ENCODE assay signal across 18 cellular contexts in the genomic region with DNA sequence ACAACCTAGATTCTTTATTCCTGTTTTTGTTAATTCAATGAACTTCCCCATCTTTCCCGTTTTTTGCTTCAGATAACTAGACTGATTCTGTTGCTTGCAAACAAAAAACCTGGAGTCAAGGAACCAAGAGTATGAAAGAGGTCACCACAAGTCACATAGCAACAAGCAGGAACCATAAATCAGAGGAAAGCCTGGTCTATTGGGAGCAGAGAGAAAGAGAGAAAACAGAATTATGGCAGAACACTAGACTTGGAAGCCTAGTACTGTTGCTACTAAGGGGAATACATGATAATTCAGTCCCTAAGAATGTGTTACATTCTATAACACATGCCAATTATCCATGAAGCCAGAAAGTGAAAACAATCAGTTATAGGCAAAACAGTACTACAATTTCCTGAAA.
DNase-seq lines count a peak whose midpoint lies in the region; ATAC-seq and TF ChIP-seq lines count a peak whose summit lies in the region.
"Had no signal": no experiment of that assay in that cellular context is flagged by ENCODE, and none has a peak within 500 bp of the region (broad histone marks: within the 10 kb centered on the region; RNA-seq: fewer than 3 reads in every experiment).

No MANE protein-coding gene starts in this region.

- no peak overlapping the region for H3K4me3 Mint-ChIP-seq in HFFc6
- H3K4me3 Mint-ChIP-seq: activated T-helper 1 cell treated with anti-CD3 and anti-CD28 coated beads, Interleukin-12 subunit alpha, Interleukin-12 subunit beta, Interleukin-2, Interleukin-4 antibody, amounts not matched to agents 30 ng/mL and 10 ng/mL and 1 ng/mL, durations not matched to agents 14 hours and 24 hours and 36 hours; CD4-positive, alpha-beta memory T cell had no signal

- peak; percentile 79 for ATAC-seq in sciatic nerve
- ATAC-seq in GM19328 (IDR thresholded peaks at IDR 0.05; ENCODE audit: unreplicated experiment) = no peak
- ATAC-seq: left lobe of liver had no signal

- H3K4me1 Mint-ChIP-seq in HFFc6 (ENCODE audit: low read depth) = peaks cover 10% of the 10 kb centered on the region

- H4K20me1 ChIP-seq in SU-DHL-6 (ENCODE audit: low read depth, low read length) = peaks cover 24% of the 10 kb centered on the region

- DNase-seq in HFFc6 (no peak), glomerular endothelial cell (ENCODE audit: extremely low read depth, low read depth, low spot score) (peak; percentile 39), sciatic nerve (ENCODE audit: low spot score) (no peak), NCI-H2196 (lab: John Stamatoyannopoulos, UW; ENCODE audit: unreplicated experiment) (no peak), AML-193 (lab: John Stamatoyannopoulos, UW) (no peak)
- DNase-seq: amygdala; CD4-positive, alpha-beta memory T cell; hypothalamus; NCI-H1048; NCI-H2171 treated with DMSO at 0.1 percent for 48 hours; NK-92 treated with Interleukin-12 subunit alpha and Interleukin-12 subunit beta, amount 100 ng/mL, for 24 hours; SIG-M5 had no signal

- H3K27ac ChIP-seq in SU-DHL-6 (ENCODE audit: low read depth, low read length) = peak overlapping the region; percentile 44
- H3K27ac ChIP-seq: coronary artery, esophagus muscularis mucosa had no signal

- H3K27me3 ChIP-seq in SU-DHL-6 (ENCODE audit: low read length) = no peaks in the 10 kb centered on the region
- H3K27me3 ChIP-seq: esophagus muscularis mucosa had no signal

- intact Hi-C loops in sciatic nerve (cut with DNase I) = no loop called here

- TF ChIP-seq CTCF in HFFc6 (IDR thresholded peaks at IDR 0.05) = no peak
- no peak for TF ChIP-seq CTCF in SU-DHL-6 (IDR thresholded peaks at IDR 0.05; ENCODE audit: insufficient read depth, low read length, poor library complexity, severe bottlenecking)

- H3K27me3 Mint-ChIP-seq in HFFc6 (ENCODE audit: insufficient read depth) = no peaks in the 10 kb centered on the region
- H3K27me3 Mint-ChIP-seq: CD4-positive, alpha-beta memory T cell had no signal

- no peak overlapping the region for H3K4me3 ChIP-seq in SU-DHL-6 (ENCODE audit: insufficient read depth, low read length, poor library complexity, severe bottlenecking)
- H3K4me3 ChIP-seq: coronary artery, esophagus muscularis mucosa had no signal

- peaks cover 53% of the 10 kb centered on the region for H3F3A ChIP-seq in SU-DHL-6 (ENCODE audit: insufficient read depth)

- no peaks in the 10 kb centered on the region for H3K9me2 ChIP-seq in SU-DHL-6 (replicated peaks; ENCODE audit: insufficient read depth, low read length)

- peaks cover 19% of the 10 kb centered on the region for H3K36me3 Mint-ChIP-seq in HFFc6 (ENCODE audit: low read depth)

- H3K79me2 ChIP-seq in SU-DHL-6 (ENCODE audit: insufficient read depth, low read length) = peaks cover 97% of the 10 kb centered on the region

- no peak overlapping the region for H3K4me2 ChIP-seq in SU-DHL-6 (ENCODE audit: low read depth, low read length, poor library complexity, severe bottlenecking)

- H3K9me3 Mint-ChIP-seq in HFFc6 = no peaks in the 10 kb centered on the region
- H3K9me3 Mint-ChIP-seq: activated T-helper 1 cell treated with anti-CD3 and anti-CD28 coated beads, Interleukin-12 subunit alpha, Interleukin-12 subunit beta, Interleukin-2, Interleukin-4 antibody, amounts not matched to agents 30 ng/mL and 10 ng/mL and 1 ng/mL, durations not matched to agents 14 hours and 24 hours and 36 hours had no signal

- H3K9ac ChIP-seq in SU-DHL-6 (ENCODE audit: low read length) = no peak overlapping the region

- no peak overlapping the region for H2AFZ ChIP-seq in SU-DHL-6 (ENCODE audit: low read depth, low read length, severe bottlenecking)

- no peaks in the 10 kb centered on the region for H3K9me3 ChIP-seq in SU-DHL-6 (ENCODE audit: insufficient read depth, low read length)
- H3K9me3 ChIP-seq: esophagus muscularis mucosa had no signal

- peaks cover 35% of the 10 kb centered on the region for H3K36me3 ChIP-seq in SU-DHL-6 (ENCODE audit: low read length)
- H3K36me3 ChIP-seq: esophagus muscularis mucosa had no signal

- peak overlapping the region; percentile 11; the same call in 1 of the 2 replicates for H3K27ac Mint-ChIP-seq in HFFc6
- H3K27ac Mint-ChIP-seq: activated T-helper 1 cell treated with anti-CD3 and anti-CD28 coated beads, Interleukin-12 subunit alpha, Interleukin-12 subunit beta, Interleukin-2, Interleukin-4 antibody, amounts not matched to agents 30 ng/mL and 10 ng/mL and 1 ng/mL, durations not matched to agents 14 hours and 24 hours and 36 hours had no signal
